Comparison of ENCODE assay signal across 1 cellular context in the genomic region with DNA sequence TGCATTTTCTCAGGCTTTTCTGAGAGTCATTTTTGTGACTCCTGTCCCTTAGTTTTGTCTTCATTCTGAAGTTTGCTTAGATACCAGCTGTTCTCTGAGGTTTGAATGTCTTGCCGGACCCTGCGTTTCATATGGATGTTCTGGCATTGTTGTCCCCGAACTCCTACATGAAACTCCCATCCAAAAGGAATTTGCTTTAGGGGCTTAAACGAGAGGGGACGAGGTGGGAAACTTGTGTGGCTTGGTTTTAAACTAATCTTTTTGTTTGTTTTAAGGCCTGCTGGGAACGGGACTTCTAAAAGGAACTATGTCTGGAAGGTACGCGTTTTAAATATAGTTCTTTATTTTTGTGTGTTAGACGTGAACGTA.
TF ChIP-seq lines count a peak whose summit lies in the region.

No MANE protein-coding gene starts in this region.

TF ChIP-seq in endothelial cell of umbilical vein, 7 proteins besides CTCF, POLR2A, EP300 and RAD21 (continued from another document):
- TF ChIP-seq FOS (IDR thresholded peaks at IDR 0.05; ENCODE audit: borderline replicate concordance, insufficient read depth, low read length) (no peak), MYC (IDR thresholded peaks at IDR 0.05; ENCODE audit: low read depth, low read length) (no peak), MAX (IDR thresholded peaks at IDR 0.05; ENCODE audit: insufficient read depth, insufficient read length) (no peak), POLR2AphosphoS5 (IDR thresholded peaks at IDR 0.05; ENCODE audit: insufficient read depth, low read depth, low read length) (no peak), EZH2 (IDR thresholded peaks at IDR 0.05; ENCODE audit: borderline replicate concordance, low read depth, low read length, severe bottlenecking) (no peak), JUN (IDR thresholded peaks at IDR 0.05; ENCODE audit: borderline replicate concordance, insufficient read depth, insufficient read length, low read depth) (no peak)
